In the genomic region with DNA sequence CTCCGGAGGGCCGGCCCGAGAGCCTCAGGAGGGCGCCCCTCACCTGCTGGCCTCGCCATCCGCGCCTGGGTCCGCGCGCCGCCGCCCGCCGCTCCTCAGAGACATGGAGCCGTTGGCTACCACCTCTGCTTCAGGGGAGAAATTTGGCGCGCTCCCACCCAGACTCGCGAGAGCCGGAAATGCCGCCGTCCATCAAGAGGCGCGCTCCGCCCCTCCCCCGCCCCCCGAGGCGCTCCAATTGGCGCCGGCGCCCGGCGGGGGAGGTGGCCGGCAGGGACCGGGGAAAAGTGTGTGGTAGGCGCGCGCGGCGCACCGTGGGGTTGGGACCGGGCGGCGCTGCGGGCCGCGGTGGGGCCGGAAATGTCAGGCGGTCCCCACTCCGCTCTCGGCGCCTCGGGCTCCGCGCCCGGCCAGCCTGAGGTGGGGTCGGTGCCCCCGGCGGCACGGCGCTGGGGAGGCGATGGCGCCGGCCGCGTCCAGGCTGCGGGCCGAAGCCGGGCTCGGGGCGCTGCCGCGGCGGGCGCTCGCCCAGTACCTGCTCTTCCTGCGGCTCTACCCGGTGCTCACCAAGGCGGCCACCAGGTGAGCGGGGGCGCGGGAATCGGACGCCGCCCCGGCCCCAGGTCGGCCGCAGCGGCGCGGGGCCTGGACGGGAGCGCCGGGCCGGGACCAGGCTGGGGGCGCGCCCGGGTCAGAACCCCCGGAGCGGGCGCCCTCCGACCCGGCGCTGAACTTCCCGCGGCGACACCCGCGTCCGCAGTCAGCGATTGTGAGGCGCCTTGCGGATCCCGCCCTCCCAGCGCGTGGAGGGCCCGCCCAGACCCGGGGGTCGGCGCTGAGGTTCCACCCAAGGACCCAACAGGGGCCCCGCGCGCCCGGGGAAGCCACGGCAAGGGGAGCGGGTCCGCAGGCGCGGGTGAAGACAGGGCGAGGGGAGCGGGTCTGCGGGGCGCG, we compare ENCODE assay signal across 8 cellular contexts. TPM values are rescaled to one million over a fixed set of nuclear protein-coding genes. Genes with fewer than 3 reads are reported as not detected.
DNase-seq lines count a peak whose midpoint lies in the region; ATAC-seq, FAIRE-seq and TF ChIP-seq lines count a peak whose summit lies in the region.

A gene with protein sequence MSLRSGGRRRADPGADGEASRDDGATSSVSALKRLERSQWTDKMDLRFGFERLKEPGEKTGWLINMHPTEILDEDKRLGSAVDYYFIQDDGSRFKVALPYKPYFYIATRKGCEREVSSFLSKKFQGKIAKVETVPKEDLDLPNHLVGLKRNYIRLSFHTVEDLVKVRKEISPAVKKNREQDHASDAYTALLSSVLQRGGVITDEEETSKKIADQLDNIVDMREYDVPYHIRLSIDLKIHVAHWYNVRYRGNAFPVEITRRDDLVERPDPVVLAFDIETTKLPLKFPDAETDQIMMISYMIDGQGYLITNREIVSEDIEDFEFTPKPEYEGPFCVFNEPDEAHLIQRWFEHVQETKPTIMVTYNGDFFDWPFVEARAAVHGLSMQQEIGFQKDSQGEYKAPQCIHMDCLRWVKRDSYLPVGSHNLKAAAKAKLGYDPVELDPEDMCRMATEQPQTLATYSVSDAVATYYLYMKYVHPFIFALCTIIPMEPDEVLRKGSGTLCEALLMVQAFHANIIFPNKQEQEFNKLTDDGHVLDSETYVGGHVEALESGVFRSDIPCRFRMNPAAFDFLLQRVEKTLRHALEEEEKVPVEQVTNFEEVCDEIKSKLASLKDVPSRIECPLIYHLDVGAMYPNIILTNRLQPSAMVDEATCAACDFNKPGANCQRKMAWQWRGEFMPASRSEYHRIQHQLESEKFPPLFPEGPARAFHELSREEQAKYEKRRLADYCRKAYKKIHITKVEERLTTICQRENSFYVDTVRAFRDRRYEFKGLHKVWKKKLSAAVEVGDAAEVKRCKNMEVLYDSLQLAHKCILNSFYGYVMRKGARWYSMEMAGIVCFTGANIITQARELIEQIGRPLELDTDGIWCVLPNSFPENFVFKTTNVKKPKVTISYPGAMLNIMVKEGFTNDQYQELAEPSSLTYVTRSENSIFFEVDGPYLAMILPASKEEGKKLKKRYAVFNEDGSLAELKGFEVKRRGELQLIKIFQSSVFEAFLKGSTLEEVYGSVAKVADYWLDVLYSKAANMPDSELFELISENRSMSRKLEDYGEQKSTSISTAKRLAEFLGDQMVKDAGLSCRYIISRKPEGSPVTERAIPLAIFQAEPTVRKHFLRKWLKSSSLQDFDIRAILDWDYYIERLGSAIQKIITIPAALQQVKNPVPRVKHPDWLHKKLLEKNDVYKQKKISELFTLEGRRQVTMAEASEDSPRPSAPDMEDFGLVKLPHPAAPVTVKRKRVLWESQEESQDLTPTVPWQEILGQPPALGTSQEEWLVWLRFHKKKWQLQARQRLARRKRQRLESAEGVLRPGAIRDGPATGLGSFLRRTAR (N-terminal part only) (minus strand): TSS at position 132 of the 954 bp plus-strand sequence. CDS start 27 bp downstream, at position 105.
A gene (plus strand): TSS at position 377 of the 954 bp plus-strand sequence. CDS start 84 bp downstream, at position 461.

- H3K9me2 ChIP-seq in OCI-LY1 (ENCODE audit: low read depth, low read length), result no peaks in the 10 kb centered on the region

- FAIRE-seq in endothelial cell of umbilical vein (lab: Jason Lieb, UNC), result peak; percentile 84

- H3K79me2 ChIP-seq in OCI-LY1 (ENCODE audit: insufficient read depth, low read length) (peaks cover 31% of the 10 kb centered on the region), endothelial cell of umbilical vein (ENCODE audit: control insufficient read depth, insufficient read depth, low read length) (peaks cover 28% of the 10 kb centered on the region)

- peak; percentile 70 for TF ChIP-seq POLR2A in endothelial cell of umbilical vein (IDR thresholded peaks at IDR 0.05; ENCODE audit: low read depth, low read length)

- H3K27me3 ChIP-seq in OCI-LY1 (ENCODE audit: insufficient read depth, low read length), result no peaks in the 10 kb centered on the region
- H3K27me3 ChIP-seq in endothelial cell of umbilical vein (ENCODE audit: control insufficient read depth in 2 of 2, insufficient read depth in 2 of 2, low read length in 2 of 2), result no peaks in the 10 kb centered on the region

- TF ChIP-seq CTCF in OCI-LY1 (IDR thresholded peaks at IDR 0.05; ENCODE audit: low read length) (0 out of 2 replicates have a peak, but pooled peaks have one; percentile 10), endothelial cell of umbilical vein (IDR thresholded peaks at IDR 0.05; ENCODE audit: extremely low read depth in 1 of 2, insufficient read depth in 1 of 2, low read depth in 1 of 2, low read length in 2 of 2) (no peak)

- H3K36me3 ChIP-seq in OCI-LY1 (ENCODE audit: insufficient read depth, low read length) (peaks cover 41% of the 10 kb centered on the region), endothelial cell of umbilical vein (ENCODE audit: control insufficient read depth in 2 of 2, extremely low read depth in 1 of 2, insufficient read depth in 2 of 2, low read length in 2 of 2) (no peaks in the 10 kb centered on the region)

- H3K4me1 ChIP-seq in OCI-LY1 (ENCODE audit: insufficient read depth, low read length, severe bottlenecking), result peaks cover 22% of the 10 kb centered on the region
- H3K4me1 ChIP-seq in endothelial cell of umbilical vein (ENCODE audit: control insufficient read depth, extremely low read depth, insufficient read depth, low read length), result no peaks in the 10 kb centered on the region

- no peaks in the 10 kb centered on the region for H3K9me1 ChIP-seq in endothelial cell of umbilical vein (replicated peaks; ENCODE audit: control insufficient read depth, extremely low read depth, insufficient read depth, low read length)

- H3K27ac ChIP-seq in OCI-LY1 (ENCODE audit: low read depth, low read length, poor library complexity, severe bottlenecking) (peak within 1 kb of the TSS; percentile 18), endothelial cell of umbilical vein (ENCODE audit: insufficient read depth, low read depth, low read length) (peak within 1 kb of the TSS; percentile 62)

- POLR2A ChIA-PET in endothelial cell of umbilical vein (lab: Charles Lee), result interaction anchor here (0.6 kb wide), 1 partner anchor 7 kb away, joined by 4 read pairs; no protein-coding TSS in a partner anchor

- no TSS peak for BruUV-seq in endothelial cell of umbilical vein (replicated peaks; lab: Mats Ljungman, UMichigan)

- peak; percentile 87 for ATAC-seq in GM21528 (IDR thresholded peaks at IDR 0.05; ENCODE audit: low FRiP score, unreplicated experiment)

- H3K9ac ChIP-seq in OCI-LY1 (ENCODE audit: low read length), result peak within 1 kb of the TSS; percentile 98
- peak within 1 kb of the TSS; percentile 86 for H3K9ac ChIP-seq in endothelial cell of umbilical vein (replicated peaks; ENCODE audit: extremely low read depth, insufficient read depth, low read length)

- dilution Hi-C loops in endothelial cell of umbilical vein (cut with MboI; ENCODE audit: extremely low pct_ligation_motif_present, low sequenced_read_pairs), result no loop called here

- H2AFZ ChIP-seq in OCI-LY1 (ENCODE audit: low read length) (no peak within 1 kb of the TSS), endothelial cell of umbilical vein (ENCODE audit: low read depth, low read length) (peak within 1 kb of the TSS; percentile 80)

- DNase-seq in DMS 273 treated with DMSO at 0.1 percent for 48 hours (lab: John Stamatoyannopoulos, UW) (peak; percentile 77), HuH-7.5 (ENCODE audit: low spot score) (peak; percentile 92), endothelial cell of umbilical vein (ENCODE audit: low read depth, low spot score) (peak; percentile 92), midbrain (lab: John Stamatoyannopoulos, UW) (peak; percentile 92)
- peak; percentile 81 for DNase-seq in activated CD8-positive, alpha-beta memory T cell treated with anti-CD3 and anti-CD28 coated beads, Interleukin-2, amount 50 U/mL, for 24 hours (ENCODE audit: extremely low read depth)
- peak; percentile 94 to 96 for DNase-seq in stimulated activated CD8-positive, alpha-beta memory T cell treated with anti-CD3 and anti-CD28 coated beads, Interleukin-15, amount 100 ng/mL, for 48 hours (ENCODE audit: low read depth in 2 of 2)

- H3K9me3 ChIP-seq in OCI-LY1 (ENCODE audit: low read length) (no peaks in the 10 kb centered on the region), endothelial cell of umbilical vein (replicated peaks; ENCODE audit: control insufficient read depth, insufficient read depth, low read length) (no peaks in the 10 kb centered on the region)

- no peaks in the 10 kb centered on the region for H4K20me1 ChIP-seq in OCI-LY1 (ENCODE audit: insufficient read depth, low read length)
- H4K20me1 ChIP-seq in endothelial cell of umbilical vein (replicated peaks; ENCODE audit: control insufficient read depth, extremely low read depth, insufficient read depth, low read length), result no peaks in the 10 kb centered on the region

- peaks cover 4% of the 10 kb centered on the region; the same call in 1 of the 2 replicates for H3F3A ChIP-seq in OCI-LY1 (ENCODE audit: insufficient read depth, low read length)

- peak within 1 kb of the TSS; percentile 71 for H3K4me2 ChIP-seq in OCI-LY1 (ENCODE audit: low read length)
- peak within 1 kb of the TSS; percentile 45 for H3K4me2 ChIP-seq in endothelial cell of umbilical vein (ENCODE audit: insufficient read depth, low read length)

- H3K4me3 ChIP-seq in OCI-LY1 (ENCODE audit: low read depth, low read length, poor library complexity, severe bottlenecking) (peak within 1 kb of the TSS; percentile 97), endothelial cell of umbilical vein (replicated peaks in 1 of 3; ENCODE audit: insufficient read depth in 1 of 3, low read depth in 1 of 3, low read length in 3 of 3) (peak within 1 kb of the TSS; percentile 37 to 77 (median 62))

- intact Hi-C loops in endothelial cell of umbilical vein (cut with micrococcal nuclease), result loop anchor here (1.0 to 2.0 kb wide), 3 partner anchors 23 to 87 kb away; a partner anchor contains a TSS

- CTCF ChIA-PET in endothelial cell of umbilical vein (lab: Charles Lee), result no interaction called here

RNA-seq across cellular contexts. Expression of the first gene that starts in this region (rescaled TPM):
- 73.7 and 82.7 TPM in 2 replicates for total RNA-seq in endothelial cell of umbilical vein
- polyA plus RNA-seq in endothelial cell of umbilical vein, result 22.9 and 27.5 TPM in 2 replicates
- polyA plus RNA-seq in endothelial cell of umbilical vein (2011; cell fraction: cytosol; rRNA removed), result 18.0 and 19.2 TPM in 2 replicates
- 231 and 237 TPM in 2 replicates for polyA plus RNA-seq in endothelial cell of umbilical vein (2011; cell fraction: nucleus; rRNA removed)
- 21.6 and 30.3 TPM in 2 replicates for polyA plus RNA-seq in endothelial cell of umbilical vein (2012)
- polyA minus RNA-seq in endothelial cell of umbilical vein, result 74.4 and 100 TPM in 2 replicates
- polyA minus RNA-seq in endothelial cell of umbilical vein (2011; cell fraction: cytosol; rRNA and poly(A)+ RNA removed), result 61.0 TPM
- 130 and 135 TPM in 2 replicates for polyA minus RNA-seq in endothelial cell of umbilical vein (2011; cell fraction: nucleus; rRNA and poly(A)+ RNA removed)

RNA-seq across cellular contexts. Expression of the second gene that starts in this region (rescaled TPM):
- 21.1 and 24.0 TPM in 2 replicates for total RNA-seq in endothelial cell of umbilical vein
- polyA plus RNA-seq in endothelial cell of umbilical vein, result 31.5 and 32.8 TPM in 2 replicates
- 29.0 and 31.3 TPM in 2 replicates for polyA plus RNA-seq in endothelial cell of umbilical vein (2011; cell fraction: cytosol; rRNA removed)
- polyA plus RNA-seq in endothelial cell of umbilical vein (2011; cell fraction: nucleus; rRNA removed), result 13.7 and 16.7 TPM in 2 replicates
- polyA plus RNA-seq in endothelial cell of umbilical vein (2012), result 11.4 and 14.6 TPM in 2 replicates
- polyA minus RNA-seq in endothelial cell of umbilical vein, result 11.7 and 17.2 TPM in 2 replicates
- 16.0 TPM for polyA minus RNA-seq in endothelial cell of umbilical vein (2011; cell fraction: cytosol; rRNA and poly(A)+ RNA removed)
- polyA minus RNA-seq in endothelial cell of umbilical vein (2011; cell fraction: nucleus; rRNA and poly(A)+ RNA removed), result 3.8 and 7.3 TPM in 2 replicates

Comparison
In these comparisons a context has a peak if more than half of its experiments do, and no peak if none do; other contexts are left out.
1. Peak in every context shown above with its lines: DNase-seq, ATAC-seq, H3K4me3 ChIP-seq and H3K27ac ChIP-seq.